Comparison of ENCODE assay signal across 18 cellular contexts in the genomic region with DNA sequence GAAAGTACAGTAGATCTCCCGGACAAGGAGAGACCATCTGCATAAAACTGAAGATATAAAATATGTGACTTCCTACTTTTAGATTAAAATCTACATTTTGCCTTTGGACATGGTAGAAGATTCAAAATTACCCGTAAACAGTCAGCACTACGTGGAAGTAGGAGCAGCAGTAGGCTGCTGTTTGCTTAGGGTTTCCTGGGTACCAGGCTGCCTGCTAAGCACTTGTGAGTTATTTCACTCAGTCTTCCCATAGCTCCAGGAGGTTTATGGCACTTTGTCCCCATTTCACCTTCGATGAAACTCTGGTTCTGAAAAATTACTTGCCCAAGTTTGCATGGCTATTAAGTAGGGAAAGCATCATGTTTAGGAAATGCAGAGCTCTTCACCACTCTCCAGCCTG.
"Had no signal": no experiment of that assay in that cellular context is flagged by ENCODE, and none has a peak within 500 bp of the region (broad histone marks: within the 10 kb centered on the region; RNA-seq: fewer than 3 reads in every experiment).

No MANE protein-coding gene starts in this region.

- FAIRE-seq: colon, frontal cortex, keratinocyte had no signal

- H3K79me2 ChIP-seq: parathyroid adenoma had no signal

- H3K4me1 ChIP-seq: parathyroid adenoma, right lobe of liver, thyroid gland had no signal

- H2AFZ ChIP-seq: parathyroid adenoma had no signal

- H3K27me3 ChIP-seq: right lobe of liver, stomach, thyroid gland had no signal

- H3K9me3 ChIP-seq: mucosa of descending colon, right lobe of liver, stomach, thyroid gland had no signal

- H3K4me3 ChIP-seq: dorsolateral prefrontal cortex, lung, mucosa of descending colon, right lobe of liver, smooth muscle cell, stomach, thyroid gland had no signal

- H3K36me3 ChIP-seq: right lobe of liver, stomach, thyroid gland had no signal

- H3K4me2 ChIP-seq: smooth muscle cell had no signal

- H3K27ac ChIP-seq: dorsolateral prefrontal cortex, parathyroid adenoma, right lobe of liver, stomach, thyroid gland had no signal

- H3K9ac ChIP-seq: parathyroid adenoma had no signal

- DNase-seq: dorsolateral prefrontal cortex; effector CD4-positive, alpha-beta T cell; mucosa of descending colon; naive B cell; right lobe of liver; stimulated activated CD4-positive, alpha-beta T cell treated with anti-CD3 and anti-CD28 coated beads, Interleukin-12 subunit alpha, Interleukin-12 subunit beta, amount 100 ng/mL, for 4 hours; stimulated activated CD4-positive, alpha-beta T cell treated with anti-CD3 and anti-CD28 coated beads, Interleukin-1b, Interleukin-23, amount 100 ng/mL, for 48 hours; stimulated activated CD4-positive, alpha-beta T cell treated with anti-CD3 and anti-CD28 coated beads, Interleukin-4, amount 100 ng/mL, for 1 hour; stimulated activated naive CD4-positive, alpha-beta T cell treated with Interleukin-2 at 50 U/mL for 16 hours; stomach; thyroid gland; trophoblast cell had no signal
